19 cellular contexts compared by ENCODE assay signal in the genomic region with DNA sequence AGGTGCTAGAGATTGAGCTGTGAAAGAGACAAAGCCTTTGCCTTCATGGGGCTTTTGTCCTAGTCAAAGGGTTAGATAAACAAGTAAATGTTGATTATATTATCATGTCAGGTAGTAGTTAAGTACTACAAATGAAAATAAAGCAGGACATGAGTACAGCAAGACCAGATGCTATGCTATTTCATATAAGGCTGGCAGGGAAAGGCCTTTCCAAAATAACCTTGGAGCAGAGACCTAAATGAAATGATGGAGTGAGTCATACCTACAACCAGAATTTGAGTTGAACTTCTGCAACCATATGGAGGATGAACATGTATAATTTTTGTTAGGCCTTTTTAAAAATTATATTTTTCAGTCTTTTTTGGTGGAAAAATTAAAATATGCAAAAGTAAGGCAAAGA. TPM values are rescaled to one million over a fixed set of nuclear protein-coding genes. Genes with fewer than 3 reads are reported as not detected.
DNase-seq lines count a peak whose midpoint lies in the region; ATAC-seq, FAIRE-seq and TF ChIP-seq lines count a peak whose summit lies in the region.
"Had no signal": no experiment of that assay in that cellular context is flagged by ENCODE, and none has a peak within 500 bp of the region (broad histone marks: within the 10 kb centered on the region; RNA-seq: fewer than 3 reads in every experiment).

No MANE protein-coding gene starts in this region.

- no peak for TF ChIP-seq CTCF in osteoblast (IDR thresholded peaks at IDR 0.05; ENCODE audit: extremely low read depth, low read depth, low read length)

- H3K27ac Mint-ChIP-seq in activated CD4-positive, alpha-beta memory T cell treated with anti-CD3 and anti-CD28 coated beads for 36 hours, result no peak overlapping the region
- no peak overlapping the region for H3K27ac Mint-ChIP-seq in natural killer cell treated with Interleukin-12 subunit alpha and Interleukin-12 subunit beta and Interleukin-15 and Interleukin-18, amount 100 ng/mL, for 72 hours
- H3K27ac Mint-ChIP-seq: B cell; CD4-positive, alpha-beta T cell; CD8-positive, alpha-beta T cell had no signal

- H3K9me3 ChIP-seq in GM23248 (ENCODE audit: low read depth) (no peaks in the 10 kb centered on the region), osteoblast (ENCODE audit: low read depth, low read length) (no peaks in the 10 kb centered on the region)
- H3K9me3 ChIP-seq: BLaER1 treated with 17β-estradiol and CSF1 and Interleukin-3, amounts not matched to agents 10 nM and 100 nM; Caco-2 had no signal

- POLR2A ChIA-PET in activated CD4-positive, alpha-beta memory T cell treated with anti-CD3 and anti-CD28 coated beads for 36 hours (lab: Charles Lee), result no interaction called here

- no peaks in the 10 kb centered on the region for H3K9me3 Mint-ChIP-seq in activated CD4-positive, alpha-beta memory T cell treated with anti-CD3 and anti-CD28 coated beads for 36 hours
- no peaks in the 10 kb centered on the region for H3K9me3 Mint-ChIP-seq in natural killer cell treated with Interleukin-12 subunit alpha and Interleukin-12 subunit beta and Interleukin-15 and Interleukin-18, amount 100 ng/mL, for 72 hours
- H3K9me3 Mint-ChIP-seq: CD4-positive, alpha-beta T cell; CD8-positive, alpha-beta T cell had no signal

- in situ Hi-C loops in GM23248 (cut with MboI), result no loop called here

- H3K4me1 Mint-ChIP-seq in activated CD4-positive, alpha-beta memory T cell treated with anti-CD3 and anti-CD28 coated beads for 36 hours (ENCODE audit: low read depth), result peaks cover 15% of the 10 kb centered on the region
- H3K4me1 Mint-ChIP-seq in natural killer cell treated with Interleukin-12 subunit alpha and Interleukin-12 subunit beta and Interleukin-15 and Interleukin-18, amount 100 ng/mL, for 72 hours (ENCODE audit: low read depth in 2 of 2), result no peaks in the 10 kb centered on the region
- H3K4me1 Mint-ChIP-seq: B cell had no signal

- H3K27me3 ChIP-seq in GM23248 (replicated peaks; ENCODE audit: insufficient read depth) (no peaks in the 10 kb centered on the region), osteoblast (ENCODE audit: insufficient read depth, low read length) (no peaks in the 10 kb centered on the region)
- H3K27me3 ChIP-seq: BLaER1 treated with 17β-estradiol and CSF1 and Interleukin-3, amounts not matched to agents 10 nM and 100 nM had no signal

- H3K4me2 ChIP-seq in GM23248 (ENCODE audit: unreplicated experiment) (no peak overlapping the region), osteoblast (ENCODE audit: insufficient read depth, low read length) (no peak overlapping the region)
- H3K4me2 ChIP-seq: BLaER1 treated with 17β-estradiol and CSF1 and Interleukin-3, amounts not matched to agents 10 nM and 100 nM had no signal

- H4K20me1 ChIP-seq in GM23248 (ENCODE audit: insufficient read depth), result no peaks in the 10 kb centered on the region
- H4K20me1 ChIP-seq in osteoblast (ENCODE audit: insufficient read depth, low read length), result no peaks in the 10 kb centered on the region

- no peak for TF ChIP-seq POLR2A in H54 (IDR thresholded peaks at IDR 0.05; ENCODE audit: low read depth, low read length)

- H3K9me2 ChIP-seq in GM23248 (ENCODE audit: insufficient read depth), result no peaks in the 10 kb centered on the region

- no peak overlapping the region for H3K4me3 Mint-ChIP-seq in activated CD4-positive, alpha-beta memory T cell treated with anti-CD3 and anti-CD28 coated beads for 36 hours
- no peak overlapping the region for H3K4me3 Mint-ChIP-seq in natural killer cell treated with Interleukin-12 subunit alpha and Interleukin-12 subunit beta and Interleukin-15 and Interleukin-18, amount 100 ng/mL, for 72 hours
- H3K4me3 Mint-ChIP-seq: B cell; CD4-positive, alpha-beta T cell; CD8-positive, alpha-beta T cell had no signal

- CTCF ChIA-PET in activated CD4-positive, alpha-beta memory T cell treated with anti-CD3 and anti-CD28 coated beads for 36 hours (lab: Charles Lee), result no interaction called here

- no peaks in the 10 kb centered on the region for H3F3A ChIP-seq in GM23248 (ENCODE audit: insufficient read depth)

- no peak overlapping the region for H3K9ac ChIP-seq in GM23248
- H3K9ac ChIP-seq: BLaER1 treated with 17β-estradiol and CSF1 and Interleukin-3, amounts not matched to agents 10 nM and 100 nM had no signal

- no peaks in the 10 kb centered on the region for H3K4me1 ChIP-seq in GM23248 (ENCODE audit: insufficient read depth)
- no peaks in the 10 kb centered on the region for H3K4me1 ChIP-seq in osteoblast (ENCODE audit: insufficient read depth, low read length)
- H3K4me1 ChIP-seq: BLaER1 treated with 17β-estradiol and CSF1 and Interleukin-3, amounts not matched to agents 10 nM and 100 nM; Caco-2 had no signal

- no peak overlapping the region for H2AFZ ChIP-seq in GM23248
- no peak overlapping the region for H2AFZ ChIP-seq in osteoblast (ENCODE audit: low read length)

- DNase-seq in GM23248, result peak; percentile 4
- DNase-seq in H54 (ENCODE audit: insufficient read length, low spot score), result no peak
- peak; percentile 6 for DNase-seq in osteoblast (ENCODE audit: insufficient read length, low spot score, missing footprints)
- no peak for DNase-seq in activated CD4-positive, alpha-beta memory T cell treated with anti-CD3 and anti-CD28 coated beads for 36 hours
- DNase-seq in natural killer cell treated with Interleukin-12 subunit alpha and Interleukin-12 subunit beta and Interleukin-15 and Interleukin-18, amount 100 ng/mL, for 72 hours (ENCODE audit: low spot score), result no peak
- DNase-seq: 8988T; ACHN; AML-193; Caco-2; Calu3; CD4-positive, alpha-beta T cell; CD8-positive, alpha-beta T cell; DMS79 treated with DMSO at 0.1 percent for 48 hours; GF-D8 had no signal

- FAIRE-seq in H54 (lab: Jason Lieb, UNC), result peak; percentile 23
- FAIRE-seq: D721Med, GM12891 had no signal

- H3K4me3 ChIP-seq in GM23248, result no peak overlapping the region
- no peak overlapping the region for H3K4me3 ChIP-seq in osteoblast (ENCODE audit: insufficient read depth, low read length)
- H3K4me3 ChIP-seq: BLaER1 treated with 17β-estradiol and CSF1 and Interleukin-3, amounts not matched to agents 10 nM and 100 nM had no signal

- intact Hi-C loops in activated CD4-positive, alpha-beta memory T cell treated with anti-CD3 and anti-CD28 coated beads for 36 hours (cut with micrococcal nuclease), result no loop called here

- H3K36me3 ChIP-seq in GM23248 (ENCODE audit: low read depth) (peaks cover 71% of the 10 kb centered on the region), osteoblast (ENCODE audit: insufficient read depth, low read length) (peaks cover 80% of the 10 kb centered on the region)

- H3K36me3 Mint-ChIP-seq in activated CD4-positive, alpha-beta memory T cell treated with anti-CD3 and anti-CD28 coated beads for 36 hours, result peaks cover 45% of the 10 kb centered on the region
- H3K36me3 Mint-ChIP-seq in natural killer cell treated with Interleukin-12 subunit alpha and Interleukin-12 subunit beta and Interleukin-15 and Interleukin-18, amount 100 ng/mL, for 72 hours, result peaks cover 13% of the 10 kb centered on the region

- H3K79me2 ChIP-seq in GM23248 (ENCODE audit: insufficient read depth) (no peaks in the 10 kb centered on the region), osteoblast (ENCODE audit: insufficient read depth, low read length) (no peaks in the 10 kb centered on the region)

- H3K27ac ChIP-seq in GM23248 (no peak overlapping the region), osteoblast (ENCODE audit: low read depth, low read length) (no peak overlapping the region)
- H3K27ac ChIP-seq: BLaER1 treated with 17β-estradiol and CSF1 and Interleukin-3, amounts not matched to agents 10 nM and 100 nM; C4-2B had no signal

- H3K27me3 Mint-ChIP-seq in activated CD4-positive, alpha-beta memory T cell treated with anti-CD3 and anti-CD28 coated beads for 36 hours, result no peaks in the 10 kb centered on the region
- no peaks in the 10 kb centered on the region for H3K27me3 Mint-ChIP-seq in natural killer cell treated with Interleukin-12 subunit alpha and Interleukin-12 subunit beta and Interleukin-15 and Interleukin-18, amount 100 ng/mL, for 72 hours
- H3K27me3 Mint-ChIP-seq: B cell; CD4-positive, alpha-beta T cell had no signal

- ATAC-seq in natural killer cell treated with Interleukin-12 subunit alpha and Interleukin-12 subunit beta and Interleukin-15 and Interleukin-18, amount 100 ng/mL, for 72 hours, result no peak
- ATAC-seq: CD8-positive, alpha-beta T cell had no signal

RNA-seq across cellular contexts. Expression of a gene that starts 23.6 kb away (rescaled TPM):
- 0.11 TPM in 1 of 2 replicates, not detected in the other for total RNA-seq in GM23248 (2014; rRNA removed; shearing (Covaris generic))
- 0.44 and 1.1 TPM in 2 replicates for polyA plus RNA-seq in GM23248 (2016; fragmentation: Nextera tagmentation; extraction: Ambion mirVana)
- total RNA-seq in osteoblast, result under 0.01 and 0.29 TPM in 2 replicates
- under 1 TPM; 0.58 to 0.74 TPM for total RNA-seq in activated CD4-positive, alpha-beta memory T cell treated with anti-CD3 and anti-CD28 coated beads for 36 hours
- under 1 TPM in 1 of 2 donors, not detected in 1; 0.19 TPM for total RNA-seq in natural killer cell treated with Interleukin-12 subunit alpha and Interleukin-12 subunit beta and Interleukin-15 and Interleukin-18, amount 100 ng/mL, for 72 hours

RNA-seq across cellular contexts. Expression of a gene that starts 33.0 kb away (rescaled TPM):
- 15.6 and 18.2 TPM in 2 replicates for total RNA-seq in GM23248 (2014; rRNA removed; shearing (Covaris generic))
- polyA plus RNA-seq in GM23248 (2016; fragmentation: Nextera tagmentation; extraction: Ambion mirVana), result 11.7 and 12.5 TPM in 2 replicates
- 39.1 and 43.0 TPM in 2 replicates for total RNA-seq in osteoblast
- total RNA-seq in activated CD4-positive, alpha-beta memory T cell treated with anti-CD3 and anti-CD28 coated beads for 36 hours, result 10 to 100 TPM; 33.9 to 35.9 TPM
- total RNA-seq in natural killer cell treated with Interleukin-12 subunit alpha and Interleukin-12 subunit beta and Interleukin-15 and Interleukin-18, amount 100 ng/mL, for 72 hours, result 10 to 100 TPM; 27.8 to 44.3 TPM

RNA-seq across cellular contexts. Expression of a gene that starts 41.5 kb away (rescaled TPM):
- 83.5 and 94.1 TPM in 2 replicates for total RNA-seq in GM23248 (2014; rRNA removed; shearing (Covaris generic))
- polyA plus RNA-seq in GM23248 (2016; fragmentation: Nextera tagmentation; extraction: Ambion mirVana), result 145 and 148 TPM in 2 replicates
- total RNA-seq in osteoblast, result 48.5 and 55.7 TPM in 2 replicates
- total RNA-seq in activated CD4-positive, alpha-beta memory T cell treated with anti-CD3 and anti-CD28 coated beads for 36 hours, result 10 to 100 TPM; 47.0 to 50.1 TPM
- total RNA-seq in natural killer cell treated with Interleukin-12 subunit alpha and Interleukin-12 subunit beta and Interleukin-15 and Interleukin-18, amount 100 ng/mL, for 72 hours, result 10 to 100 TPM; 52.3 to 60.7 TPM

RNA-seq across cellular contexts. Expression of a gene that starts 41.6 kb away (rescaled TPM):
- 3.4 and 4.4 TPM in 2 replicates for total RNA-seq in GM23248 (2014; rRNA removed; shearing (Covaris generic))
- 3.6 and 4.4 TPM in 2 replicates for polyA plus RNA-seq in GM23248 (2016; fragmentation: Nextera tagmentation; extraction: Ambion mirVana)
- 3.2 and 3.3 TPM in 2 replicates for total RNA-seq in osteoblast
- 10 to 100 TPM; 12.8 to 14.0 TPM for total RNA-seq in activated CD4-positive, alpha-beta memory T cell treated with anti-CD3 and anti-CD28 coated beads for 36 hours
- total RNA-seq in natural killer cell treated with Interleukin-12 subunit alpha and Interleukin-12 subunit beta and Interleukin-15 and Interleukin-18, amount 100 ng/mL, for 72 hours, result 10 to 100 TPM; 13.6 to 34.2 TPM

RNA-seq across cellular contexts. Expression of a gene that starts 53.9 kb away (rescaled TPM):
- 95.2 and 113 TPM in 2 replicates for total RNA-seq in GM23248 (2014; rRNA removed; shearing (Covaris generic))
- polyA plus RNA-seq in GM23248 (2016; fragmentation: Nextera tagmentation; extraction: Ambion mirVana), result 51.1 and 54.8 TPM in 2 replicates
- total RNA-seq in osteoblast, result 117 and 127 TPM in 2 replicates
- total RNA-seq in activated CD4-positive, alpha-beta memory T cell treated with anti-CD3 and anti-CD28 coated beads for 36 hours, result 10 to 100 TPM; 12.0 to 12.5 TPM
- total RNA-seq in natural killer cell treated with Interleukin-12 subunit alpha and Interleukin-12 subunit beta and Interleukin-15 and Interleukin-18, amount 100 ng/mL, for 72 hours, result 1 to 10 TPM; 6.2 to 6.4 TPM

Comparison
In these comparisons a context has a peak if more than half of its experiments do, and no peak if none do; other contexts are left out.
1. DNase-seq: peak in GM23248 (single experiment) and osteoblast (single experiment); none in H54 (single experiment), activated CD4-positive, alpha-beta memory T cell treated with anti-CD3 and anti-CD28 coated beads for 36 hours (single experiment) and natural killer cell treated with Interleukin-12 subunit alpha and Interleukin-12 subunit beta and Interleukin-15 and Interleukin-18, amount 100 ng/mL, for 72 hours (single experiment).